ENCODE assay signal across 7 cellular contexts in genomic region chr2:132668986-132669853, GRCh38. TPM values are rescaled to one million over a fixed set of nuclear protein-coding genes. Genes with fewer than 3 reads are reported as not detected.
DNase-seq lines count a peak whose midpoint lies in the region; ATAC-seq and TF ChIP-seq lines count a peak whose summit lies in the region.

No MANE protein-coding gene starts in this region.

- DNase-seq in HK-2 (ENCODE audit: unreplicated experiment) = peak; percentile 35
- peak; percentile 56 for DNase-seq in WTC11 (ENCODE audit: low spot score)
- no peak for DNase-seq in spleen
- DNase-seq in NOMO-1 treated with dmso at 0.1 percent for 144 hours (lab: John Stamatoyannopoulos, UW; ENCODE audit: unreplicated experiment) = no peak
- DNase-seq in NOMO-1 treated with DMSO at 0.1 percent for 48 hours (lab: John Stamatoyannopoulos, UW; ENCODE audit: unreplicated experiment) = no peak
- DNase-seq in activated CD8-positive, alpha-beta T cell treated with anti-CD3 and anti-CD28 coated beads for 36 hours = no peak

- CTCF ChIA-PET in WTC11 (lab: Charles Lee) = interaction anchor here (0.6 to 3.1 kb wide), 15 partner anchors 10 to 502 kb away, joined by 3 to 22 read pairs (median 4); no protein-coding TSS in a partner anchor
- CTCF ChIA-PET in activated CD8-positive, alpha-beta T cell treated with anti-CD3 and anti-CD28 coated beads for 36 hours (lab: Charles Lee) = no interaction called here

- no peak for TF ChIP-seq POLR2A in spleen (IDR thresholded peaks at IDR 0.05)

- no peak overlapping the region for H3K9ac ChIP-seq in iPS-18a (ENCODE audit: low read length)

- POLR2A ChIA-PET in WTC11 (lab: Charles Lee) = interaction anchor here (0.7 kb wide), 1 partner anchor 18 kb away, joined by 4 read pairs; no protein-coding TSS in a partner anchor
- POLR2A ChIA-PET in activated CD8-positive, alpha-beta T cell treated with anti-CD3 and anti-CD28 coated beads for 36 hours (lab: Charles Lee) = no interaction called here

- H3K27me3 Mint-ChIP-seq in WTC11 (ENCODE audit: low read depth) = peaks cover 84% of the 10 kb centered on the region
- H3K27me3 Mint-ChIP-seq in activated CD8-positive, alpha-beta T cell treated with anti-CD3 and anti-CD28 coated beads for 36 hours = peaks cover 32% of the 10 kb centered on the region

- H3K27ac Mint-ChIP-seq in WTC11 = no peak overlapping the region
- no peak overlapping the region for H3K27ac Mint-ChIP-seq in activated CD8-positive, alpha-beta T cell treated with anti-CD3 and anti-CD28 coated beads for 36 hours

- peak overlapping the region; percentile 74 for H3K4me3 ChIP-seq in iPS-18a (ENCODE audit: low read length)
- H3K4me3 ChIP-seq in spleen = peak overlapping the region; percentile 5 to 63 (median 28)

- TF ChIP-seq CTCF in WTC11 (IDR thresholded peaks at IDR 0.05) (no peak), spleen (IDR thresholded peaks at IDR 0.05 in 8 of 11, conservative IDR thresholded peaks at IDR 0.05 in 3 of 11) (no peak)
- no peak for TF ChIP-seq CTCF in activated CD8-positive, alpha-beta T cell treated with anti-CD3 and anti-CD28 coated beads for 36 hours (IDR thresholded peaks at IDR 0.05)

- H3K36me3 Mint-ChIP-seq in WTC11 = no peaks in the 10 kb centered on the region
- H3K36me3 Mint-ChIP-seq in activated CD8-positive, alpha-beta T cell treated with anti-CD3 and anti-CD28 coated beads for 36 hours (ENCODE audit: low read depth) = no peaks in the 10 kb centered on the region

- H3K36me3 ChIP-seq in iPS-18a (ENCODE audit: control insufficient read depth, low read depth, low read length) = no peaks in the 10 kb centered on the region
- H3K36me3 ChIP-seq in spleen = no peaks in the 10 kb centered on the region

- intact Hi-C loops in spleen (cut with DNase I; ENCODE audit: low total_unique reads) = no loop called here
- intact Hi-C loops in activated CD8-positive, alpha-beta T cell treated with anti-CD3 and anti-CD28 coated beads for 36 hours (cut with micrococcal nuclease) = no loop called here

- H3K9me3 Mint-ChIP-seq in WTC11 = no peaks in the 10 kb centered on the region
- H3K9me3 Mint-ChIP-seq in activated CD8-positive, alpha-beta T cell treated with anti-CD3 and anti-CD28 coated beads for 36 hours = no peaks in the 10 kb centered on the region

- H3K27me3 ChIP-seq in iPS-18a (ENCODE audit: control insufficient read depth, insufficient read depth, low read length) (peaks cover 83% of the 10 kb centered on the region), spleen (replicated peaks in 1 of 7) (peaks cover 3 to 74% (median 39%) of the 10 kb centered on the region in 7 donors)

- H3K4me3 Mint-ChIP-seq in WTC11 = peak overlapping the region; percentile 82
- no peak overlapping the region for H3K4me3 Mint-ChIP-seq in activated CD8-positive, alpha-beta T cell treated with anti-CD3 and anti-CD28 coated beads for 36 hours

- H3K9me3 ChIP-seq in iPS-18a (ENCODE audit: control insufficient read depth, low read depth, low read length) (no peaks in the 10 kb centered on the region), spleen (no peaks in the 10 kb centered on the region)

- H3K4me1 ChIP-seq in iPS-18a (ENCODE audit: control insufficient read depth, low read depth, low read length) (peaks cover 4% of the 10 kb centered on the region), spleen (peaks cover 8 to 32% (median 28%) of the 10 kb centered on the region in 6 donors)

- no peak overlapping the region for H3K27ac ChIP-seq in iPS-18a (ENCODE audit: low read length)
- H3K27ac ChIP-seq in spleen = no peak overlapping the region

- peaks cover 24% of the 10 kb centered on the region for H3K4me1 Mint-ChIP-seq in WTC11
- no peaks in the 10 kb centered on the region for H3K4me1 Mint-ChIP-seq in activated CD8-positive, alpha-beta T cell treated with anti-CD3 and anti-CD28 coated beads for 36 hours (ENCODE audit: low read depth)

- peak; percentile 40 for ATAC-seq in WTC11
- no peak for ATAC-seq in activated CD8-positive, alpha-beta T cell treated with anti-CD3 and anti-CD28 coated beads for 36 hours

- 3 to 6% (median 4%) methylated on average over 21 to 78 of the region's 78 CpGs for WGBS in spleen, 5 donors

TF ChIP-seq in WTC11, 78 proteins besides CTCF, POLR2A, EP300 and RAD21:
- TF ChIP-seq CREB1 (CRISPR knock-in tag; IDR thresholded peaks at IDR 0.05) = no peak
- TF ChIP-seq ZNF423 (CRISPR knock-in tag; IDR thresholded peaks at IDR 0.05) = peak; percentile 63; the same call in 1 of the 2 replicates
- TF ChIP-seq HMGXB4 (CRISPR knock-in tag; IDR thresholded peaks at IDR 0.05) = peak; percentile 23
- peak; percentile 23; the same call in 1 of the 2 replicates for TF ChIP-seq MAX (CRISPR knock-in tag; IDR thresholded peaks at IDR 0.05)

RNA-seq across cellular contexts. Expression of gene LYPD1, which starts 0.8 kb away (rescaled TPM):
- 2.8 to 4.7 TPM (median 4.1 TPM) in 3 replicates for total RNA-seq in WTC11 (2021)
- total RNA-seq in spleen = 1 to 10 TPM in 2 of 7 donors, under 1 TPM in 5; 0.34 to 4.3 (median 0.58) TPM
- polyA plus RNA-seq in spleen = under 1 TPM; 0.10 to 0.36 (median 0.15) TPM
- not detected for total RNA-seq in activated CD8-positive, alpha-beta T cell treated with anti-CD3 and anti-CD28 coated beads for 36 hours

Comparison
In these comparisons a context has a peak if more than half of its experiments do, and no peak if none do; other contexts are left out.
1. DNase-seq: peak in HK-2 (single experiment) and WTC11 (single experiment); none in spleen (single experiment), NOMO-1 treated with dmso at 0.1 percent for 144 hours (single experiment), NOMO-1 treated with DMSO at 0.1 percent for 48 hours (single experiment) and activated CD8-positive, alpha-beta T cell treated with anti-CD3 and anti-CD28 coated beads for 36 hours (single experiment).